ENCODE assay signal across 1 cellular context in genomic region chr13:102310691-102311432, GRCh38.
TF ChIP-seq lines count a peak whose summit lies in the region.

No MANE protein-coding gene starts in this region.

TF ChIP-seq in GM23338, 12 proteins besides CTCF, POLR2A, EP300 and RAD21 (continued from another document):
- TF ChIP-seq ZNF462 (CRISPR knock-in tag; IDR thresholded peaks at IDR 0.05) (no peak), ETS1 (IDR thresholded peaks at IDR 0.05) (no peak), ZNF331 (CRISPR knock-in tag; IDR thresholded peaks at IDR 0.05; ENCODE audit: low read depth) (no peak), CREB1 (CRISPR knock-in tag; IDR thresholded peaks at IDR 0.05; ENCODE audit: low read depth) (no peak), ZNF114 (CRISPR knock-in tag; IDR thresholded peaks at IDR 0.05) (no peak), NANOG (IDR thresholded peaks at IDR 0.05; ENCODE audit: borderline replicate concordance) (no peak), POLR2AphosphoS5 (IDR thresholded peaks at IDR 0.05; ENCODE audit: low read depth) (no peak), REST (IDR thresholded peaks at IDR 0.05; ENCODE audit: unreplicated experiment) (no peak), STAT1 (IDR thresholded peaks at IDR 0.05; ENCODE audit: unreplicated experiment) (no peak), EZH2phosphoT487 (IDR thresholded peaks at IDR 0.05; ENCODE audit: unreplicated experiment) (no peak)
